ENCODE assay signal across 5 cellular contexts in genomic region chrX:101326600-101326999, GRCh38. TPM values are rescaled to one million over a fixed set of nuclear protein-coding genes. Genes with fewer than 3 reads are reported as not detected.
"Had no signal": no experiment of that assay in that cellular context is flagged by ENCODE, and none has a peak within 500 bp of the region (broad histone marks: within the 10 kb centered on the region; RNA-seq: fewer than 3 reads in every experiment).

No MANE protein-coding gene starts in this region.

RNA-seq across cellular contexts. Expression of gene TAF7L, which starts 35.5 kb away (rescaled TPM):
- total RNA-seq: activated CD4-positive, alpha-beta memory T cell treated with anti-CD3 and anti-CD28 coated beads, Interleukin-2, amount 10 ng/mL, durations not matched to agents 7 days and 5 days; Right ventricle myocardium superior had no signal

RNA-seq across cellular contexts. Expression of gene BTK, which starts 59.4 kb away (rescaled TPM):
- total RNA-seq: PC-9; T-helper 1 cell treated with Interleukin-12 subunit alpha and Interleukin-12 subunit beta and Interleukin-4 antibody, amounts not matched to agents 30 ng/mL and 1 ng/mL, for 36 hours; T-helper 2 cell treated with Interferon-gamma antibody and Interleukin-4, amounts not matched to agents 100 ng/mL and 5 ng/mL, for 36 hours had no signal
